1 cellular context compared by ENCODE assay signal in the genomic region with DNA sequence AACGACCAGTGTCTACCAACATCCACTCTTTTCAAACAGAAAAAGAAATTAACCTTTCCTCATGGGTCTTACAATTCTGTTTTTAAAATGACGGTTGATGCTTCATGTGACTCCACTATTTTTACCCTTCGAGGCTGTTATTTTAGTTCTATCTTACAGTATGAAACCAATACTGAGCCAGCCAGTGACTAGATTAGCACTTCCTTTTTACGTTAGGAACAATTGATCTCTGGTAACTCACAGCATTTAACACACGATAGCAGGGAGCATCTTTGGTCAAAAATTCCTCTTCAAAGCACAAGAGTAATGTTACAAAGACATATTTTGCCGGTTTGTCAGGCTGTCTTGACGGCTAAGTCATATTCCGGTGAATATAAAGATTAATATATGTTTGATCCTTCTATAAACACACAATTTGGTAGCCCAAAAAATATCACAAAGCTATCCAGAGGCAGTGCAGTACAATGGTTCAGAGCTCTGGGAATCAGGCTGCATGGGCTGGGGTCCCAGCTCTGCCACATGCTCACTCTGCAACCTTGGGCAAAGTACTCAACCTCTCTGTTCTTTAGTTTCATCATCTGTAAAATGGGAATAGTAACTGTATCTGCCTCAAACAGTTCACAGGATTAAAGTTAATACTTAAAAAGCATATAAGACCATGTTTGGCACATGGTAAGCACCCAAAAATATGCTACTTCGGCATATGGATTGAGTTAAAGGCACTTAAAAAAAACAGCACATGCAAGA.
TF ChIP-seq lines count a peak whose summit lies in the region.

No MANE protein-coding gene starts in this region.

TF ChIP-seq in K562, 482 proteins besides CTCF, POLR2A, EP300 and RAD21 (continued from another document):
- TF ChIP-seq, protein P1, sequence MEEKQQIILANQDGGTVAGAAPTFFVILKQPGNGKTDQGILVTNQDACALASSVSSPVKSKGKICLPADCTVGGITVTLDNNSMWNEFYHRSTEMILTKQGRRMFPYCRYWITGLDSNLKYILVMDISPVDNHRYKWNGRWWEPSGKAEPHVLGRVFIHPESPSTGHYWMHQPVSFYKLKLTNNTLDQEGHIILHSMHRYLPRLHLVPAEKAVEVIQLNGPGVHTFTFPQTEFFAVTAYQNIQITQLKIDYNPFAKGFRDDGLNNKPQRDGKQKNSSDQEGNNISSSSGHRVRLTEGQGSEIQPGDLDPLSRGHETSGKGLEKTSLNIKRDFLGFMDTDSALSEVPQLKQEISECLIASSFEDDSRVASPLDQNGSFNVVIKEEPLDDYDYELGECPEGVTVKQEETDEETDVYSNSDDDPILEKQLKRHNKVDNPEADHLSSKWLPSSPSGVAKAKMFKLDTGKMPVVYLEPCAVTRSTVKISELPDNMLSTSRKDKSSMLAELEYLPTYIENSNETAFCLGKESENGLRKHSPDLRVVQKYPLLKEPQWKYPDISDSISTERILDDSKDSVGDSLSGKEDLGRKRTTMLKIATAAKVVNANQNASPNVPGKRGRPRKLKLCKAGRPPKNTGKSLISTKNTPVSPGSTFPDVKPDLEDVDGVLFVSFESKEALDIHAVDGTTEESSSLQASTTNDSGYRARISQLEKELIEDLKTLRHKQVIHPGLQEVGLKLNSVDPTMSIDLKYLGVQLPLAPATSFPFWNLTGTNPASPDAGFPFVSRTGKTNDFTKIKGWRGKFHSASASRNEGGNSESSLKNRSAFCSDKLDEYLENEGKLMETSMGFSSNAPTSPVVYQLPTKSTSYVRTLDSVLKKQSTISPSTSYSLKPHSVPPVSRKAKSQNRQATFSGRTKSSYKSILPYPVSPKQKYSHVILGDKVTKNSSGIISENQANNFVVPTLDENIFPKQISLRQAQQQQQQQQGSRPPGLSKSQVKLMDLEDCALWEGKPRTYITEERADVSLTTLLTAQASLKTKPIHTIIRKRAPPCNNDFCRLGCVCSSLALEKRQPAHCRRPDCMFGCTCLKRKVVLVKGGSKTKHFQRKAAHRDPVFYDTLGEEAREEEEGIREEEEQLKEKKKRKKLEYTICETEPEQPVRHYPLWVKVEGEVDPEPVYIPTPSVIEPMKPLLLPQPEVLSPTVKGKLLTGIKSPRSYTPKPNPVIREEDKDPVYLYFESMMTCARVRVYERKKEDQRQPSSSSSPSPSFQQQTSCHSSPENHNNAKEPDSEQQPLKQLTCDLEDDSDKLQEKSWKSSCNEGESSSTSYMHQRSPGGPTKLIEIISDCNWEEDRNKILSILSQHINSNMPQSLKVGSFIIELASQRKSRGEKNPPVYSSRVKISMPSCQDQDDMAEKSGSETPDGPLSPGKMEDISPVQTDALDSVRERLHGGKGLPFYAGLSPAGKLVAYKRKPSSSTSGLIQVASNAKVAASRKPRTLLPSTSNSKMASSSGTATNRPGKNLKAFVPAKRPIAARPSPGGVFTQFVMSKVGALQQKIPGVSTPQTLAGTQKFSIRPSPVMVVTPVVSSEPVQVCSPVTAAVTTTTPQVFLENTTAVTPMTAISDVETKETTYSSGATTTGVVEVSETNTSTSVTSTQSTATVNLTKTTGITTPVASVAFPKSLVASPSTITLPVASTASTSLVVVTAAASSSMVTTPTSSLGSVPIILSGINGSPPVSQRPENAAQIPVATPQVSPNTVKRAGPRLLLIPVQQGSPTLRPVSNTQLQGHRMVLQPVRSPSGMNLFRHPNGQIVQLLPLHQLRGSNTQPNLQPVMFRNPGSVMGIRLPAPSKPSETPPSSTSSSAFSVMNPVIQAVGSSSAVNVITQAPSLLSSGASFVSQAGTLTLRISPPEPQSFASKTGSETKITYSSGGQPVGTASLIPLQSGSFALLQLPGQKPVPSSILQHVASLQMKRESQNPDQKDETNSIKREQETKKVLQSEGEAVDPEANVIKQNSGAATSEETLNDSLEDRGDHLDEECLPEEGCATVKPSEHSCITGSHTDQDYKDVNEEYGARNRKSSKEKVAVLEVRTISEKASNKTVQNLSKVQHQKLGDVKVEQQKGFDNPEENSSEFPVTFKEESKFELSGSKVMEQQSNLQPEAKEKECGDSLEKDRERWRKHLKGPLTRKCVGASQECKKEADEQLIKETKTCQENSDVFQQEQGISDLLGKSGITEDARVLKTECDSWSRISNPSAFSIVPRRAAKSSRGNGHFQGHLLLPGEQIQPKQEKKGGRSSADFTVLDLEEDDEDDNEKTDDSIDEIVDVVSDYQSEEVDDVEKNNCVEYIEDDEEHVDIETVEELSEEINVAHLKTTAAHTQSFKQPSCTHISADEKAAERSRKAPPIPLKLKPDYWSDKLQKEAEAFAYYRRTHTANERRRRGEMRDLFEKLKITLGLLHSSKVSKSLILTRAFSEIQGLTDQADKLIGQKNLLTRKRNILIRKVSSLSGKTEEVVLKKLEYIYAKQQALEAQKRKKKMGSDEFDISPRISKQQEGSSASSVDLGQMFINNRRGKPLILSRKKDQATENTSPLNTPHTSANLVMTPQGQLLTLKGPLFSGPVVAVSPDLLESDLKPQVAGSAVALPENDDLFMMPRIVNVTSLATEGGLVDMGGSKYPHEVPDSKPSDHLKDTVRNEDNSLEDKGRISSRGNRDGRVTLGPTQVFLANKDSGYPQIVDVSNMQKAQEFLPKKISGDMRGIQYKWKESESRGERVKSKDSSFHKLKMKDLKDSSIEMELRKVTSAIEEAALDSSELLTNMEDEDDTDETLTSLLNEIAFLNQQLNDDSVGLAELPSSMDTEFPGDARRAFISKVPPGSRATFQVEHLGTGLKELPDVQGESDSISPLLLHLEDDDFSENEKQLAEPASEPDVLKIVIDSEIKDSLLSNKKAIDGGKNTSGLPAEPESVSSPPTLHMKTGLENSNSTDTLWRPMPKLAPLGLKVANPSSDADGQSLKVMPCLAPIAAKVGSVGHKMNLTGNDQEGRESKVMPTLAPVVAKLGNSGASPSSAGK (IDR thresholded peaks at IDR 0.05) = no peak
- TF ChIP-seq RBM25 (IDR thresholded peaks at IDR 0.05; ENCODE audit: low read depth, low read length, severe bottlenecking) (peak; percentile 76), HDAC2 (IDR thresholded peaks at IDR 0.05) (peak; percentile 57; the same call in 1 of the 2 replicates), ZNF75A (CRISPR knock-in tag; IDR thresholded peaks at IDR 0.05) (no peak), DIDO1 (tag; IDR thresholded peaks at IDR 0.05; ENCODE audit: low read depth) (no peak), KAT7 (CRISPR knock-in tag; IDR thresholded peaks at IDR 0.05; ENCODE audit: borderline replicate concordance) (0 out of 2 replicates have a peak, but pooled peaks have one; percentile 49), ZBTB1 (CRISPR knock-in tag; IDR thresholded peaks at IDR 0.05; ENCODE audit: borderline replicate concordance, low read depth) (no peak), BRD9 (IDR thresholded peaks at IDR 0.05; ENCODE audit: low read depth, partially characterized antibody) (peak; percentile 73), ADNP (tag; IDR thresholded peaks at IDR 0.05) (peak; percentile 86), ESRRA (IDR thresholded peaks at IDR 0.05; ENCODE audit: borderline replicate concordance, low read depth) (peak; percentile 87), SMARCA5 (IDR thresholded peaks at IDR 0.05) (peak; percentile 86), SPI1 (IDR thresholded peaks at IDR 0.05; ENCODE audit: borderline replicate concordance, low read depth, low read length) (0 out of 2 replicates have a peak, but pooled peaks have one; percentile 21), GTF2F1 (IDR thresholded peaks at IDR 0.05; ENCODE audit: low read depth, low read length) (no peak), CBX3 (IDR thresholded peaks at IDR 0.05; ENCODE audit: borderline replicate concordance in 1 of 2, low read length in 2 of 2) (0 out of 3 replicates have a peak, but pooled peaks of 1 of the 2 experiments have one; percentile 30), FOS (IDR thresholded peaks at IDR 0.05; ENCODE audit: extremely low read depth, insufficient read length) (no peak), ZNF436 (CRISPR knock-in tag; IDR thresholded peaks at IDR 0.05) (no peak), ZNF146 (CRISPR knock-in tag; IDR thresholded peaks at IDR 0.05; ENCODE audit: unreplicated experiment) (no peak), BCOR (IDR thresholded peaks at IDR 0.05) (peak; percentile 83)
